13 cellular contexts compared by ENCODE assay signal in the genomic region with DNA sequence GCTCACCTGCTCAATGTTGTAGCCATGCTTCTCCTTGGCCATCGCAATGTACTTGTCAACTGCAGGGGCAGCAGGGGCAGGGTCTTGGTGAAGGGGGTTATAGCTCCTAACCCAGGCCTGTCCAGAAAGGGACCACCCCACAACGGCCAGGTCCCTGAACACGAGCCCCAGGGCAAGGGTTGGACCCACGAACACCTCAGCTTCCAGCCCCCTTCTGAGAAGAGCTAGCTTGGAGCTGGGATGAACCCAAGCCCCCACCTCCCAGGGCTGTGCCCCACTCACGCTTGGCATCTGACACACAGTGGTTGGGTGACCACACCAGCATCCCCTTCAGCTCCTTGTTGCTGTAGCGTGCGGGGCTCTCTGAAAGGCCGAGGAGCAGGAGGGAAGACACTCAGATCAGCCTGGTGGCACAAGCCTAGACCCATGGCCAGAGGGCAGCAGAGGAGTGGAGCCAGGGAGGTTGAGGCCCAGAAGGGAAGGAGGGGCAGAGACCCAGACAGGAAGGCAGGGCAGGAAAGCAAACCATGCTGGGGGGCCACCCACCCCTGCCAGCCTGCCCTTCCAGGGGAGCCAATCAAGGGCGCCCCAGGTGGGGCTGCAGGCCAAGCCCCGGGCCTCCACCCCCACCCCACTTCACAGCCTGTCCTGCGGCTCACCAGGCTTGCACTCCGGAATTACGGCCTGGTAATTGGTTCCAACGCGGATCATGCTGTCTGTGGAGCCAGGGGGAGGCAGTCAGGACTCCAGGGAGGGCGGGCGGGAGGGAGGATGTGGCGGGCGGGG. TPM values are rescaled to one million over a fixed set of nuclear protein-coding genes. Genes with fewer than 3 reads are reported as not detected.
DNase-seq lines count a peak whose midpoint lies in the region; ATAC-seq and TF ChIP-seq lines count a peak whose summit lies in the region.
"Had no signal": no experiment of that assay in that cellular context is flagged by ENCODE, and none has a peak within 500 bp of the region (broad histone marks: within the 10 kb centered on the region; RNA-seq: fewer than 3 reads in every experiment).

No MANE protein-coding gene starts in this region.

- H3K4me1 ChIP-seq in SK-N-SH (ENCODE audit: control insufficient read depth in 1 of 2, insufficient read depth in 2 of 2, low read depth in 1 of 2, low read length in 1 of 2) (peaks cover 4 to 49% of the 10 kb centered on the region in 2 experiments; a peak in 3 of 4 replicates), HUES64 (ENCODE audit: insufficient read depth, low read length) (peaks cover 23% of the 10 kb centered on the region), endocrine pancreas (ENCODE audit: control insufficient read depth, insufficient read depth, low read length) (no peaks in the 10 kb centered on the region), neuron (ENCODE audit: insufficient read depth, low read length) (peaks cover 52% of the 10 kb centered on the region)

- H3K4me3 ChIP-seq in SK-N-SH (ENCODE audit: low read depth in 2 of 2, low read length in 1 of 2) (peak overlapping the region in 1 of 2 experiments; percentile 64; a peak in 2 of 4 replicates), HUES64 (ENCODE audit: low read length) (peak overlapping the region; percentile 70), endocrine pancreas (ENCODE audit: control insufficient read depth, insufficient read depth, low read length) (no peak overlapping the region), neuron (ENCODE audit: low read length) (peak overlapping the region; percentile 86)

- DNase-seq in SK-N-SH (peak; percentile 79), NCI-H128 (lab: John Stamatoyannopoulos, UW; ENCODE audit: unreplicated experiment) (no peak), ureter (ENCODE audit: low spot score) (no peak)
- DNase-seq: activated CD4-positive, alpha-beta T cell treated with anti-CD3 and anti-CD28 coated beads for 36 hours; NCI-H226; SHP77 treated with DMSO at 0.1 percent for 48 hours had no signal

- ATAC-seq in SK-N-SH treated with all-trans-retinoic acid at 6 μM for 48 hours (no peak), HG02938 (IDR thresholded peaks at IDR 0.05; ENCODE audit: unreplicated experiment) (no peak)
- ATAC-seq: activated CD4-positive, alpha-beta T cell treated with anti-CD3 and anti-CD28 coated beads for 36 hours had no signal

- 74% methylated on average over 18 of the region's 19 CpGs for WGBS in SK-N-SH (ENCODE audit: low lambda C conversion rate)
- 56% methylated on average over 15 of the region's 19 CpGs for WGBS in HUES64

- TF ChIP-seq CTCF in SK-N-SH (IDR thresholded peaks at IDR 0.05): no peak

- peak overlapping the region in 1 of 2 experiments; percentile 56; a peak in 2 of 4 replicates for H3K27ac ChIP-seq in SK-N-SH (ENCODE audit: low read depth in 2 of 2, low read length in 1 of 2)
- no peak overlapping the region for H3K27ac ChIP-seq in HUES64 (ENCODE audit: low read depth, low read length)
- H3K27ac ChIP-seq: KMS-11, neutrophil had no signal

- H3K79me2 ChIP-seq in SK-N-SH (ENCODE audit: insufficient read depth): no peaks in the 10 kb centered on the region

- H3K27me3 ChIP-seq in SK-N-SH (ENCODE audit: insufficient read depth) (no peaks in the 10 kb centered on the region), HUES64 (ENCODE audit: insufficient read depth, low read length) (no peaks in the 10 kb centered on the region), endocrine pancreas (ENCODE audit: control insufficient read depth, insufficient read depth, low read length) (no peaks in the 10 kb centered on the region), neuron (ENCODE audit: insufficient read depth, low read length) (no peaks in the 10 kb centered on the region)

- H4K20me1 ChIP-seq in SK-N-SH (ENCODE audit: insufficient read depth): no peaks in the 10 kb centered on the region

- H3K36me3 ChIP-seq in SK-N-SH (replicated peaks in 1 of 2; ENCODE audit: control insufficient read depth in 1 of 2, insufficient read depth in 2 of 2, low read length in 1 of 2) (peaks cover 0 to 10% of the 10 kb centered on the region in 2 experiments), HUES64 (ENCODE audit: insufficient read depth, low read length) (peaks cover 30% of the 10 kb centered on the region), endocrine pancreas (ENCODE audit: control insufficient read depth, insufficient read depth, low read length) (no peaks in the 10 kb centered on the region), neuron (ENCODE audit: insufficient read depth, low read length) (peaks cover 31% of the 10 kb centered on the region)

- H3K9me3 ChIP-seq in SK-N-SH (no peaks in the 10 kb centered on the region), HUES64 (ENCODE audit: insufficient read depth, low read depth, low read length) (no peaks in the 10 kb centered on the region), endocrine pancreas (ENCODE audit: control insufficient read depth, low read length) (no peaks in the 10 kb centered on the region), neuron (ENCODE audit: low read length) (no peaks in the 10 kb centered on the region)
- H3K9me3 ChIP-seq: neutrophil had no signal

- H3K4me2 ChIP-seq in SK-N-SH: no peak overlapping the region
- H3K4me2 ChIP-seq: KMS-11 had no signal

- CTCF ChIA-PET in SK-N-SH (lab: Yijun Ruan, JAX): interaction anchor here (0.5 to 6.7 kb wide), 7 partner anchors 13 to 233 kb away, joined by 3 to 113 read pairs (median 3); a partner anchor contains a TSS

- no peaks in the 10 kb centered on the region for H3F3A ChIP-seq in SK-N-SH (replicated peaks; ENCODE audit: insufficient read depth)

- no peaks in the 10 kb centered on the region for H3K9me2 ChIP-seq in SK-N-SH

- H2AFZ ChIP-seq in SK-N-SH (ENCODE audit: low read depth) (no peak overlapping the region), neuron (ENCODE audit: low read depth, low read length) (no peak overlapping the region)

- POLR2A ChIA-PET in SK-N-SH (lab: Yijun Ruan, JAX): interaction anchor here (1.5 to 2.2 kb wide), 2 partner anchors 28 to 30 kb away, joined by 8 to 12 read pairs; no protein-coding TSS in a partner anchor

- H3K9ac ChIP-seq in SK-N-SH (no peak overlapping the region), HUES64 (ENCODE audit: low read depth, low read length) (no peak overlapping the region), endocrine pancreas (ENCODE audit: control insufficient read depth, insufficient read depth, low read length) (peak overlapping the region; percentile 55)
- H3K9ac ChIP-seq: KMS-11 had no signal

- TF ChIP-seq EP300 in SK-N-SH (IDR thresholded peaks at IDR 0.05; ENCODE audit: borderline replicate concordance in 1 of 2, low read depth in 1 of 2, low read length in 1 of 2): no peak

- no peak for TF ChIP-seq RAD21 in SK-N-SH (IDR thresholded peaks at IDR 0.05; ENCODE audit: low read length)

TF ChIP-seq in SK-N-SH, 30 proteins besides CTCF, POLR2A, EP300 and RAD21 (continues in another document):
- TF ChIP-seq SIN3A (IDR thresholded peaks at IDR 0.05; ENCODE audit: borderline replicate concordance, low read depth, low read length): no peak
- TF ChIP-seq, protein P1, sequence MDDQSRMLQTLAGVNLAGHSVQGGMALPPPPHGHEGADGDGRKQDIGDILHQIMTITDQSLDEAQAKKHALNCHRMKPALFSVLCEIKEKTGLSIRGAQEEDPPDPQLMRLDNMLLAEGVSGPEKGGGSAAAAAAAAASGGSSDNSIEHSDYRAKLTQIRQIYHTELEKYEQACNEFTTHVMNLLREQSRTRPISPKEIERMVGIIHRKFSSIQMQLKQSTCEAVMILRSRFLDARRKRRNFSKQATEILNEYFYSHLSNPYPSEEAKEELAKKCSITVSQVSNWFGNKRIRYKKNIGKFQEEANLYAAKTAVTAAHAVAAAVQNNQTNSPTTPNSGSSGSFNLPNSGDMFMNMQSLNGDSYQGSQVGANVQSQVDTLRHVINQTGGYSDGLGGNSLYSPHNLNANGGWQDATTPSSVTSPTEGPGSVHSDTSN (IDR thresholded peaks at IDR 0.05): no peak

TF ChIP-seq in SK-N-SH treated with all-trans-retinoic acid at 6 μM for 48 hours, 23 proteins besides CTCF, POLR2A, EP300 and RAD21 (continues in another document):
- TF ChIP-seq, protein P2, sequence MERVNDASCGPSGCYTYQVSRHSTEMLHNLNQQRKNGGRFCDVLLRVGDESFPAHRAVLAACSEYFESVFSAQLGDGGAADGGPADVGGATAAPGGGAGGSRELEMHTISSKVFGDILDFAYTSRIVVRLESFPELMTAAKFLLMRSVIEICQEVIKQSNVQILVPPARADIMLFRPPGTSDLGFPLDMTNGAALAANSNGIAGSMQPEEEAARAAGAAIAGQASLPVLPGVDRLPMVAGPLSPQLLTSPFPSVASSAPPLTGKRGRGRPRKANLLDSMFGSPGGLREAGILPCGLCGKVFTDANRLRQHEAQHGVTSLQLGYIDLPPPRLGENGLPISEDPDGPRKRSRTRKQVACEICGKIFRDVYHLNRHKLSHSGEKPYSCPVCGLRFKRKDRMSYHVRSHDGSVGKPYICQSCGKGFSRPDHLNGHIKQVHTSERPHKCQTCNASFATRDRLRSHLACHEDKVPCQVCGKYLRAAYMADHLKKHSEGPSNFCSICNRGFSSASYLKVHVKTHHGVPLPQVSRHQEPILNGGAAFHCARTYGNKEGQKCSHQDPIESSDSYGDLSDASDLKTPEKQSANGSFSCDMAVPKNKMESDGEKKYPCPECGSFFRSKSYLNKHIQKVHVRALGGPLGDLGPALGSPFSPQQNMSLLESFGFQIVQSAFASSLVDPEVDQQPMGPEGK (CRISPR knock-in tag; IDR thresholded peaks at IDR 0.05; ENCODE audit: borderline replicate concordance): no peak
- TF ChIP-seq ESRRG (CRISPR knock-in tag; IDR thresholded peaks at IDR 0.05) (no peak), ISL1 (CRISPR knock-in tag; IDR thresholded peaks at IDR 0.05) (no peak)

RNA-seq across cellular contexts. Expression of a gene that starts 1.9 kb away (rescaled TPM):
- 1.1 and 1.4 TPM in 2 replicates for polyA plus RNA-seq in SK-N-SH (2012; rRNA removed)
- 0.85 and 1.4 TPM in 2 replicates for polyA plus RNA-seq in SK-N-SH (2012; cell fraction: cytosol; rRNA removed)
- polyA plus RNA-seq in SK-N-SH (2012; cell fraction: nucleus; rRNA removed): 1.8 and 2.6 TPM in 2 replicates
- polyA plus RNA-seq in HUES64 (2013, experiment 1 of 2): 55.5 TPM
- polyA plus RNA-seq in HUES64 (2013, experiment 2 of 2): 56.6 TPM
- 2.0 TPM for total RNA-seq in ureter

RNA-seq across cellular contexts. Expression of a gene that starts 23.7 kb away (rescaled TPM):
- polyA plus RNA-seq in SK-N-SH (2012; rRNA removed): 33.0 and 36.3 TPM in 2 replicates
- 21.4 and 26.3 TPM in 2 replicates for polyA plus RNA-seq in SK-N-SH (2012; cell fraction: cytosol; rRNA removed)
- 137 and 147 TPM in 2 replicates for polyA plus RNA-seq in SK-N-SH (2012; cell fraction: nucleus; rRNA removed)
- polyA plus RNA-seq in HUES64 (2013, experiment 1 of 2): 28.0 TPM
- 22.5 TPM for polyA plus RNA-seq in HUES64 (2013, experiment 2 of 2)
- 26.4 TPM for total RNA-seq in ureter

RNA-seq across cellular contexts. Expression of a gene that starts 59.3 kb away (rescaled TPM):
- 597 and 824 TPM in 2 replicates for polyA plus RNA-seq in SK-N-SH (2012; rRNA removed)
- polyA plus RNA-seq in SK-N-SH (2012; cell fraction: cytosol; rRNA removed): 313 and 507 TPM in 2 replicates
- polyA plus RNA-seq in SK-N-SH (2012; cell fraction: nucleus; rRNA removed): 180 and 321 TPM in 2 replicates
- 427 TPM for polyA plus RNA-seq in HUES64 (2013, experiment 1 of 2)
- 435 TPM for polyA plus RNA-seq in HUES64 (2013, experiment 2 of 2)
- 291 TPM for total RNA-seq in ureter
